ENCODE assay signal across 8 cellular contexts in the genomic region with DNA sequence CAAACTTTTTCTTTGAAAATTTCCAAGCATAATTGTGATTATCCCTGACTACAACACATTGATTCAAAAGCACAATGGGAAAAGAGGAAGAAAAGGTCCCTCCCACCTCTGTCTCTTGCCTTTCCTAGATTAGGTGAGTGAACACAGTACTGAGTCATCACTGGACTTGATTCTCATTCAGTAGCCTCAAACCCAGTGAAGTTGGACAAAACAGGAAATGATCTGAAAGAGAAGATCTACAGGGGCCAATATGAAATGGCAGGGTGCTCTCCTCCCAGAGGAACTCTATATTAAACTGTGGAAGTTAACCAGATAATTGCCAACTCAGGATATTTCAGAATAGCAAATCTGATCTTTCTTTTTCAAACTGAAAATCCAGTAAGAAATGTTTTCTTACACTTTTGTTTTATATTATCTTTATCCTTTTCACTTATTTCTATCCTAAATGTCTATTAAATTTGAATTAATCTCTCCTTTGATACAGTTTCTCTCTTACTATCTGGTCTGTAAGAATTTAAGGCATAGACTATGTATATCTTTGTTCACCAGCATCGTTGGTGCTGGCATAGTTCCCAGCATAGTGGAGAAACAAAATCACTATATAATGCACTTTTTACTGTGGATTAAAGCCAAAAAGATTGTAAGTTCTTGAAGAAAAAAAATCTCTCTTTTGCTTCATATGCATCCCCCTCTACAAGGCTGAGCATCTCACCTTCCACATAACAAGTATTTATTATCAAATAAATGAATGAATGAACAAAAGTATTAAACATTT.
DNase-seq lines count a peak whose midpoint lies in the region; ATAC-seq and TF ChIP-seq lines count a peak whose summit lies in the region.

No MANE protein-coding gene starts in this region.

- H3K27me3 Mint-ChIP-seq in activated naive CD8-positive, alpha-beta T cell treated with anti-CD3 and anti-CD28 coated beads, Interleukin-2, amount 50 U/mL, for 24 hours: no peaks in the 10 kb centered on the region

- H3K27me3 ChIP-seq in GM06990 (replicated peaks; ENCODE audit: control insufficient read depth, insufficient read depth, low read length): no peaks in the 10 kb centered on the region

- peak overlapping the region; percentile 96 for H3K27ac Mint-ChIP-seq in activated naive CD8-positive, alpha-beta T cell treated with anti-CD3 and anti-CD28 coated beads, Interleukin-2, amount 50 U/mL, for 24 hours

- peaks cover 97% of the 10 kb centered on the region for H3K4me1 Mint-ChIP-seq in activated naive CD8-positive, alpha-beta T cell treated with anti-CD3 and anti-CD28 coated beads, Interleukin-2, amount 50 U/mL, for 24 hours

- peak overlapping the region; percentile 78 for H3K4me3 Mint-ChIP-seq in activated naive CD8-positive, alpha-beta T cell treated with anti-CD3 and anti-CD28 coated beads, Interleukin-2, amount 50 U/mL, for 24 hours

- no peaks in the 10 kb centered on the region for H3K36me3 ChIP-seq in GM06990 (ENCODE audit: control insufficient read depth, insufficient read depth, low read length)

- peaks cover 3% of the 10 kb centered on the region for H3K36me3 Mint-ChIP-seq in activated naive CD8-positive, alpha-beta T cell treated with anti-CD3 and anti-CD28 coated beads, Interleukin-2, amount 50 U/mL, for 24 hours (ENCODE audit: low read depth)

- no peak overlapping the region for H3K4me3 ChIP-seq in GM06990 (replicated peaks; ENCODE audit: low read depth, low read length)

- peak; percentile 80 for DNase-seq in GM06990 (ENCODE audit: extremely low read depth, insufficient read length)
- DNase-seq in activated naive CD8-positive, alpha-beta T cell treated with anti-CD3 and anti-CD28 coated beads, Interleukin-2, amount 50 U/mL, for 24 hours: no peak
- DNase-seq in NCI-H748 treated with DMSO at 0.1 percent for 48 hours (lab: John Stamatoyannopoulos, UW): no peak
- no peak for DNase-seq in NCI-H2081 treated with DMSO at 0.1 percent for 48 hours (lab: John Stamatoyannopoulos, UW)
- DNase-seq in amniotic stem cell (lab: John Stamatoyannopoulos, UW): no peak
- no peak for DNase-seq in D341Med (ENCODE audit: low spot score)

- no peaks in the 10 kb centered on the region for H3K9me3 Mint-ChIP-seq in activated naive CD8-positive, alpha-beta T cell treated with anti-CD3 and anti-CD28 coated beads, Interleukin-2, amount 50 U/mL, for 24 hours

- no peak for TF ChIP-seq CTCF in GM06990 (IDR thresholded peaks at IDR 0.05; ENCODE audit: insufficient read depth, low read length, poor library complexity, severe bottlenecking)

- ATAC-seq in GM21423 (IDR thresholded peaks at IDR 0.05; ENCODE audit: unreplicated experiment): peak; percentile 50
- ATAC-seq in HG03558 (IDR thresholded peaks at IDR 0.05; ENCODE audit: extremely low read depth, unreplicated experiment): peak; percentile 42
- peak; percentile 16 for ATAC-seq in activated naive CD8-positive, alpha-beta T cell treated with anti-CD3 and anti-CD28 coated beads, Interleukin-2, amount 50 U/mL, for 24 hours
